9 cellular contexts compared by ENCODE assay signal in the genomic region with DNA sequence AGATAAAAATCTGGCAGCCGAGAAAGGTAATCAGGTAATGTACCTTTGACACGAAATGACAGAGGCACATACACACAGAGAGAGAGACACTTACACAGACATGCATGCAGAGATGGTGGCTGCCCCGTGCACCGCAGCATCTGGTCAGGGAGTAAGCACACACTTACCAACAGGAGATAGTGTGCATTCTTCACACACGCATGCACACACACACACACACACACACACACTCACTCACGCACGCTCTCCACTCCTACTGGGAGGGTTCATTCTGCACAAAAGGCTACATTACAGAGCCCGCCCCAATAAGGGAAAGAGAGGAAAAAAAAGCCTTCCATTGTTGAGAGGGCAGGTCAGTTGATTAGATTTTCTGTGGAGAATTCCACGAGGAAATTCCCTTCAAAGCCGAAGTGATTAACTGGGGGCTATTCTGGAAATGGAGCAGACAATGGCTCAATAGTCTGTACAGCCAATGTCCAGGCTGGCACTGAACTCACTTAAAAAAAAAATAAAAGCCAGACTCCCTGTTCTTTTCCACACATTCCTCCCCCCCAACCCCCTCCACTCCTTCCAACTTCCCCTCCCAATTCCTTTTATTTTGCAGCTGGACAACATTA. TPM values are rescaled to one million over a fixed set of nuclear protein-coding genes. Genes with fewer than 3 reads are reported as not detected.
DNase-seq lines count a peak whose midpoint lies in the region; ATAC-seq and TF ChIP-seq lines count a peak whose summit lies in the region.
"Had no signal": no experiment of that assay in that cellular context is flagged by ENCODE, and none has a peak within 500 bp of the region (broad histone marks: within the 10 kb centered on the region; RNA-seq: fewer than 3 reads in every experiment).

No MANE protein-coding gene starts in this region.

- POLR2A ChIA-PET in T-cell (lab: Charles Lee): no interaction called here

- 5 to 6% (median 6%) methylated on average over 10 of the region's 10 CpGs for WGBS in ovary, 3 donors

- H3K4me3 Mint-ChIP-seq in glutamatergic neuron (ENCODE audit: unreplicated experiment) (no peak overlapping the region), T-cell (no peak overlapping the region)

- TF ChIP-seq CTCF in Peyer's patch (IDR thresholded peaks at IDR 0.05) (no peak), glutamatergic neuron (IDR thresholded peaks at IDR 0.05; ENCODE audit: partially characterized antibody, unreplicated experiment) (no peak), ovary (IDR thresholded peaks at IDR 0.05) (no peak)

- H3K27ac ChIP-seq in Peyer's patch (no peak overlapping the region), ovary (no peak overlapping the region)

- H3K27me3 ChIP-seq in Peyer's patch (no peaks in the 10 kb centered on the region), ovary (no peaks in the 10 kb centered on the region)

- no peak for TF ChIP-seq POLR2A in Peyer's patch (IDR thresholded peaks at IDR 0.05)
- TF ChIP-seq POLR2A in ovary (IDR thresholded peaks at IDR 0.05): no peak

- CTCF ChIA-PET in T-cell (lab: Charles Lee): no interaction called here

- H3K27me3 Mint-ChIP-seq in glutamatergic neuron (ENCODE audit: unreplicated experiment) (peaks cover 3% of the 10 kb centered on the region), T-cell (no peaks in the 10 kb centered on the region)

- H3K4me1 ChIP-seq in ES-I3 (ENCODE audit: insufficient read depth, low read length) (no peaks in the 10 kb centered on the region), Peyer's patch (peaks cover 0 to 7% (median 0%) of the 10 kb centered on the region in 4 donors), ovary (ENCODE audit: insufficient read depth) (no peaks in the 10 kb centered on the region)

- H3K9ac ChIP-seq in ES-I3 (ENCODE audit: low read depth, low read length): peak overlapping the region; percentile 60

- H3K4me3 ChIP-seq in Peyer's patch (peak overlapping the region in 3 of 4 donors; percentile 3 to 52 (median 49)), ovary (peak overlapping the region; percentile 37)

- ATAC-seq in T-cell (replicated peaks in 1 of 4) (no peak), GM21423 (IDR thresholded peaks at IDR 0.05; ENCODE audit: unreplicated experiment) (no peak)

- H3K36me3 Mint-ChIP-seq in glutamatergic neuron (ENCODE audit: unreplicated experiment) (no peaks in the 10 kb centered on the region), T-cell (no peaks in the 10 kb centered on the region)

- H3K9me3 Mint-ChIP-seq in glutamatergic neuron (ENCODE audit: unreplicated experiment) (peaks cover 4% of the 10 kb centered on the region), T-cell (no peaks in the 10 kb centered on the region)

- H3K4me1 Mint-ChIP-seq in glutamatergic neuron (ENCODE audit: low read depth, unreplicated experiment) (peaks cover 21% of the 10 kb centered on the region), T-cell (no peaks in the 10 kb centered on the region)

- no peak for TF ChIP-seq EP300 in ovary (IDR thresholded peaks at IDR 0.05)

- H3K36me3 ChIP-seq in ES-I3 (ENCODE audit: insufficient read depth, low read length): no peaks in the 10 kb centered on the region
- no peaks in the 10 kb centered on the region for H3K36me3 ChIP-seq in Peyer's patch
- no peaks in the 10 kb centered on the region for H3K36me3 ChIP-seq in ovary

- intact Hi-C loops in ovary (cut with DNase I): no loop called here

- no peak overlapping the region for H3K27ac Mint-ChIP-seq in glutamatergic neuron (ENCODE audit: unreplicated experiment)
- no peak overlapping the region for H3K27ac Mint-ChIP-seq in T-cell

- H3K9me3 ChIP-seq in ES-I3 (ENCODE audit: control insufficient read depth, insufficient read depth, low read length) (no peaks in the 10 kb centered on the region), Peyer's patch (no peaks in the 10 kb centered on the region), ovary (no peaks in the 10 kb centered on the region)

- DNase-seq in Peyer's patch (peak in 1 of 3 donors; percentile 48), glutamatergic neuron (peak; percentile 49), ovary (peak in 4 of 5 donors; percentile 18 to 40 (median 26)), DMS79 treated with DMSO at 0.1 percent for 48 hours (lab: John Stamatoyannopoulos, UW) (no peak), T-cell (no peak), Kasumi-1 (lab: John Stamatoyannopoulos, UW) (no peak)
- DNase-seq: SHP77 treated with DMSO at 0.1 percent for 48 hours had no signal

RNA-seq across cellular contexts. Expression of a gene that starts 1.4 kb away (rescaled TPM):
- 10 to 100 TPM in 2 of 4 donors, 1 to 10 TPM in 2; 3.8 to 27.2 (median 11.6) TPM for total RNA-seq in Peyer's patch
- total RNA-seq in glutamatergic neuron (ENCODE audit: unreplicated experiment): 118 TPM
- 10 to 100 TPM; 12.6 to 33.7 (median 25.6) TPM for total RNA-seq in ovary
- 1 to 10 TPM; 5.7 to 6.2 TPM for polyA plus RNA-seq in ovary
- 1 to 10 TPM in 1 of 5 donors, under 1 TPM in 3, not detected in 1; 0.10 to 1.1 (median 0.39) TPM for total RNA-seq in T-cell

Comparison
In these comparisons a context has a peak if more than half of its experiments do, and no peak if none do; other contexts are left out.
1. DNase-seq: peak in glutamatergic neuron (single experiment) and ovary (4 of 5); none in DMS79 treated with DMSO at 0.1 percent for 48 hours (single experiment), T-cell (0 of 34) and Kasumi-1 (0 of 2).